15 cellular contexts compared by ENCODE assay signal in the genomic region with DNA sequence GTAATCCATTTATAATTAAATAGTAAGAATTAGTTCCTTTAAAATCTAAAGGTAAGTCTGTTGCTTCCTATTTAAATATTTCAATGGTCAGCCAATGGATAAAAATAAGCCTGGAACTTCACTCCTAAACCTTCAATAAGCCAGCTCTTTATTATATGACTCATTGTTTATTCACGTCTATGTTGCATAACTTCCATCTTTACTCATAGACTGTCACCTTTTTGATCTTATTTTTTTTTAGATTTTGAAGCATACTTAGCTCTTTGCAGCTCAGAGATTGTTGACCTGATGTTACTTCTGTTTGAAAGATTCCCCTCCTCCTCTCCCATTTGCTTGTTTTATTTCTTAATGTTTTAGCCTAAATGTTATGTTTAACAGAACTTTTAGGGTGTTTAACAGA.
A peak's percentile ranks its signal among the peaks of the same experiment; 100 is the strongest.
DNase-seq lines count a peak whose midpoint lies in the region; ATAC-seq and TF ChIP-seq lines count a peak whose summit lies in the region.
"Had no signal": no experiment of that assay in that cellular context is flagged by ENCODE, and none has a peak within 500 bp of the region (broad histone marks: within the 10 kb centered on the region; RNA-seq: fewer than 3 reads in every experiment).

No MANE protein-coding gene starts in this region.

- ATAC-seq in RWPE2 (ENCODE audit: low read depth): peak; percentile 94
- ATAC-seq in foreskin keratinocyte: peak; percentile 99
- ATAC-seq: activated naive CD8-positive, alpha-beta T cell treated with anti-CD3 and anti-CD28 coated beads, Interleukin-2, amount 50 U/mL, for 24 hours had no signal

- H3K4me3 ChIP-seq in RWPE2 (ENCODE audit: severe bottlenecking): no peak overlapping the region

- H3K27me3 ChIP-seq in RWPE2 (ENCODE audit: insufficient read depth, poor library complexity, severe bottlenecking): no peaks in the 10 kb centered on the region
- H3K27me3 ChIP-seq in foreskin keratinocyte: no peaks in the 10 kb centered on the region
- H3K27me3 ChIP-seq: neutrophil had no signal

- DNase-seq in HS-27A (ENCODE audit: low read depth) (peak; percentile 51), RWPE2 (ENCODE audit: low spot score) (no peak), foreskin keratinocyte (peak; percentile 64 to 80), stromal cell of bone marrow (ENCODE audit: low read depth) (peak; percentile 54), NAMALWA (ENCODE audit: low spot score) (no peak)
- no peak for DNase-seq in activated CD4-positive, alpha-beta T cell treated with anti-CD3 and anti-CD28 coated beads, Interleukin-2, amount 10 ng/mL, durations not matched to agents 24 days and 14 days
- no peak for DNase-seq in central memory CD4-positive, alpha-beta T cell
- DNase-seq: activated CD4-positive, CD25-positive, alpha-beta regulatory T cell; activated naive CD8-positive, alpha-beta T cell treated with anti-CD3 and anti-CD28 coated beads, Interleukin-2, amount 50 U/mL, for 24 hours; CD8-positive, alpha-beta memory T cell; effector memory CD4-positive, alpha-beta T cell; KBM-7; NCI-H2029; stimulated activated CD4-positive, alpha-beta T cell treated with anti-CD3 and anti-CD28 coated beads, Interleukin-12 subunit alpha, Interleukin-12 subunit beta, amount 100 ng/mL, for 4 hours had no signal

- no peaks in the 10 kb centered on the region for H3K9me3 Mint-ChIP-seq in activated CD4-positive, alpha-beta T cell treated with anti-CD3 and anti-CD28 coated beads, Interleukin-2, amount 10 ng/mL, durations not matched to agents 24 days and 14 days

- H3K36me3 ChIP-seq in RWPE2 (ENCODE audit: low read depth): no peaks in the 10 kb centered on the region
- H3K36me3 ChIP-seq: neutrophil had no signal

- intact Hi-C loops in activated CD4-positive, alpha-beta T cell treated with anti-CD3 and anti-CD28 coated beads, Interleukin-2, amount 10 ng/mL, durations not matched to agents 24 days and 14 days (cut with micrococcal nuclease): no loop called here

- H3K9me3 ChIP-seq in RWPE2 (ENCODE audit: severe bottlenecking): no peaks in the 10 kb centered on the region
- H3K9me3 ChIP-seq: neutrophil had no signal

- H3K27ac ChIP-seq in RWPE2 (ENCODE audit: poor library complexity, severe bottlenecking): no peak overlapping the region
- no peak overlapping the region for H3K27ac ChIP-seq in foreskin keratinocyte
- H3K27ac ChIP-seq: neutrophil had no signal

- H3K4me1 ChIP-seq in RWPE2 (ENCODE audit: insufficient read depth, poor library complexity, severe bottlenecking) (peaks cover 6% of the 10 kb centered on the region), foreskin keratinocyte (peaks cover 2% of the 10 kb centered on the region)

- H3K27me3 Mint-ChIP-seq in activated CD4-positive, alpha-beta T cell treated with anti-CD3 and anti-CD28 coated beads, Interleukin-2, amount 10 ng/mL, durations not matched to agents 24 days and 14 days: no peaks in the 10 kb centered on the region
- H3K27me3 Mint-ChIP-seq: activated naive CD8-positive, alpha-beta T cell treated with anti-CD3 and anti-CD28 coated beads, Interleukin-2, amount 50 U/mL, for 24 hours had no signal

- H3K4me3 Mint-ChIP-seq in activated CD4-positive, alpha-beta T cell treated with anti-CD3 and anti-CD28 coated beads, Interleukin-2, amount 10 ng/mL, durations not matched to agents 24 days and 14 days: no peak overlapping the region
- H3K4me3 Mint-ChIP-seq: activated naive CD8-positive, alpha-beta T cell treated with anti-CD3 and anti-CD28 coated beads, Interleukin-2, amount 50 U/mL, for 24 hours; CD8-positive, alpha-beta memory T cell had no signal

- H3K27ac Mint-ChIP-seq in activated CD4-positive, alpha-beta T cell treated with anti-CD3 and anti-CD28 coated beads, Interleukin-2, amount 10 ng/mL, durations not matched to agents 24 days and 14 days: no peak overlapping the region
- H3K27ac Mint-ChIP-seq: activated naive CD8-positive, alpha-beta T cell treated with anti-CD3 and anti-CD28 coated beads, Interleukin-2, amount 50 U/mL, for 24 hours; CD8-positive, alpha-beta memory T cell had no signal

- TF ChIP-seq CTCF in RWPE2 (IDR thresholded peaks at IDR 0.05; ENCODE audit: poor library complexity, severe bottlenecking) (no peak), foreskin keratinocyte (conservative IDR thresholded peaks at IDR 0.05) (no peak)

- no peaks in the 10 kb centered on the region for H3K36me3 Mint-ChIP-seq in activated CD4-positive, alpha-beta T cell treated with anti-CD3 and anti-CD28 coated beads, Interleukin-2, amount 10 ng/mL, durations not matched to agents 24 days and 14 days (ENCODE audit: low read depth)
- H3K36me3 Mint-ChIP-seq: CD8-positive, alpha-beta memory T cell had no signal

- no peaks in the 10 kb centered on the region for H3K4me1 Mint-ChIP-seq in activated CD4-positive, alpha-beta T cell treated with anti-CD3 and anti-CD28 coated beads, Interleukin-2, amount 10 ng/mL, durations not matched to agents 24 days and 14 days
- H3K4me1 Mint-ChIP-seq: activated naive CD8-positive, alpha-beta T cell treated with anti-CD3 and anti-CD28 coated beads, Interleukin-2, amount 50 U/mL, for 24 hours; CD8-positive, alpha-beta memory T cell had no signal

Comparison
In these comparisons a context has a peak if more than half of its experiments do, and no peak if none do; other contexts are left out.
1. DNase-seq: peak in HS-27A (single experiment), foreskin keratinocyte (2 of 2) and stromal cell of bone marrow (single experiment); none in RWPE2 (single experiment), activated CD4-positive, alpha-beta T cell treated with anti-CD3 and anti-CD28 coated beads, Interleukin-2, amount 10 ng/mL, durations not matched to agents 24 days and 14 days (single experiment), central memory CD4-positive, alpha-beta T cell (single experiment) and NAMALWA (single experiment).